2 cellular contexts compared by ENCODE assay signal in genomic region chr3:42173307-42173706, GRCh38.
TF ChIP-seq lines count a peak whose summit lies in the region.

No MANE protein-coding gene starts in this region.

TF ChIP-seq in GM12878, 131 proteins besides CTCF, POLR2A, EP300 and RAD21 (continued from another document):
- TF ChIP-seq IKZF1 (conservative IDR thresholded peaks at IDR 0.05), result no peak
- TF ChIP-seq RELA (IDR thresholded peaks at IDR 0.05; ENCODE audit: borderline replicate concordance, partially characterized antibody), result no peak

TF ChIP-seq in WTC11, 78 proteins besides CTCF, POLR2A, EP300 and RAD21 (continued from another document):
- TF ChIP-seq USF1 (CRISPR knock-in tag; IDR thresholded peaks at IDR 0.05), result no peak
- no peak for TF ChIP-seq RORB (CRISPR knock-in tag; IDR thresholded peaks at IDR 0.05)
- TF ChIP-seq FOXJ3 (CRISPR knock-in tag; IDR thresholded peaks at IDR 0.05; ENCODE audit: borderline replicate concordance), result no peak
- no peak for TF ChIP-seq JAZF1 (CRISPR knock-in tag; IDR thresholded peaks at IDR 0.05)
- TF ChIP-seq NR2C2 (CRISPR knock-in tag; IDR thresholded peaks at IDR 0.05), result no peak
- no peak for TF ChIP-seq OVOL2 (CRISPR knock-in tag; IDR thresholded peaks at IDR 0.05; ENCODE audit: borderline replicate concordance)
- TF ChIP-seq PRRX2 (CRISPR knock-in tag; IDR thresholded peaks at IDR 0.05), result no peak
- TF ChIP-seq MXD4 (CRISPR knock-in tag; IDR thresholded peaks at IDR 0.05; ENCODE audit: borderline replicate concordance), result no peak
- no peak for TF ChIP-seq ATF6 (CRISPR knock-in tag; IDR thresholded peaks at IDR 0.05)
